22 cellular contexts compared by ENCODE assay signal in genomic region chr15:86165263-86166204, GRCh38.
DNase-seq lines count a peak whose midpoint lies in the region; ATAC-seq lines count a peak whose summit lies in the region.
"Had no signal": no experiment of that assay in that cellular context is flagged by ENCODE, and none has a peak within 500 bp of the region (broad histone marks: within the 10 kb centered on the region; RNA-seq: fewer than 3 reads in every experiment).

No MANE protein-coding gene starts in this region.

- no peak overlapping the region for H3K27ac Mint-ChIP-seq in activated CD4-positive, alpha-beta T cell treated with anti-CD3 and anti-CD28 coated beads, Interleukin-2, amount 10 ng/mL, durations not matched to agents 7 days and 5 days
- H3K27ac Mint-ChIP-seq: activated naive CD8-positive, alpha-beta T cell treated with anti-CD3 and anti-CD28 coated beads for 36 hours; activated T-helper 1 cell treated with anti-CD3 and anti-CD28 coated beads, Interleukin-12 subunit alpha, Interleukin-12 subunit beta, Interleukin-2, Interleukin-4 antibody, amounts not matched to agents 30 ng/mL and 10 ng/mL and 1 ng/mL, durations not matched to agents 14 hours and 24 hours and 36 hours had no signal

- no peaks in the 10 kb centered on the region for H3K9me3 Mint-ChIP-seq in activated CD4-positive, alpha-beta T cell treated with anti-CD3 and anti-CD28 coated beads, Interleukin-2, amount 10 ng/mL, durations not matched to agents 7 days and 5 days
- H3K9me3 Mint-ChIP-seq: activated naive CD8-positive, alpha-beta T cell treated with anti-CD3 and anti-CD28 coated beads for 36 hours; activated T-helper 1 cell treated with anti-CD3 and anti-CD28 coated beads, Interleukin-12 subunit alpha, Interleukin-12 subunit beta, Interleukin-2, Interleukin-4 antibody, amounts not matched to agents 30 ng/mL and 10 ng/mL and 1 ng/mL, durations not matched to agents 14 hours and 24 hours and 36 hours had no signal

- no peak for ATAC-seq in HG03280 (IDR thresholded peaks at IDR 0.05; ENCODE audit: unreplicated experiment)
- ATAC-seq: right lobe of liver; stimulated activated naive CD8-positive, alpha-beta T cell treated with anti-CD3 and anti-CD28 coated beads, Interleukin-15, amount 100 ng/mL, for 72 hours had no signal

- H3K4me3 Mint-ChIP-seq in activated CD4-positive, alpha-beta T cell treated with anti-CD3 and anti-CD28 coated beads, Interleukin-2, amount 10 ng/mL, durations not matched to agents 7 days and 5 days = no peak overlapping the region
- H3K4me3 Mint-ChIP-seq: activated naive CD8-positive, alpha-beta T cell treated with anti-CD3 and anti-CD28 coated beads for 36 hours; activated T-helper 1 cell treated with anti-CD3 and anti-CD28 coated beads, Interleukin-12 subunit alpha, Interleukin-12 subunit beta, Interleukin-2, Interleukin-4 antibody, amounts not matched to agents 30 ng/mL and 10 ng/mL and 1 ng/mL, durations not matched to agents 14 hours and 24 hours and 36 hours; CD4-positive, CD25-positive, alpha-beta regulatory T cell; stimulated activated naive CD8-positive, alpha-beta T cell treated with anti-CD3 and anti-CD28 coated beads, Interleukin-15, amount 100 ng/mL, for 72 hours had no signal

- no peaks in the 10 kb centered on the region for H3K4me1 Mint-ChIP-seq in activated CD4-positive, alpha-beta T cell treated with anti-CD3 and anti-CD28 coated beads, Interleukin-2, amount 10 ng/mL, durations not matched to agents 7 days and 5 days
- H3K4me1 Mint-ChIP-seq: activated naive CD8-positive, alpha-beta T cell treated with anti-CD3 and anti-CD28 coated beads for 36 hours; CD4-positive, CD25-positive, alpha-beta regulatory T cell; stimulated activated naive CD8-positive, alpha-beta T cell treated with anti-CD3 and anti-CD28 coated beads, Interleukin-15, amount 100 ng/mL, for 72 hours had no signal

- H3K27me3 Mint-ChIP-seq in activated CD4-positive, alpha-beta T cell treated with anti-CD3 and anti-CD28 coated beads, Interleukin-2, amount 10 ng/mL, durations not matched to agents 7 days and 5 days = peaks cover 11% of the 10 kb centered on the region
- H3K27me3 Mint-ChIP-seq: CD4-positive, CD25-positive, alpha-beta regulatory T cell had no signal

- intact Hi-C loops in head of caudate nucleus (cut with DNase I) = no loop called here

- DNase-seq in AG08395 (ENCODE audit: low spot score) (peak; percentile 9), NCI-H2171 (lab: John Stamatoyannopoulos, UW) (peak; percentile 44), head of caudate nucleus (peak in 41 of 42 donors; percentile 20 to 89 (median 55)), putamen (ENCODE audit: low spot score) (peak; percentile 80), kidney glomerular epithelial cell (lab: John Stamatoyannopoulos, UW) (no peak)
- no peak for DNase-seq in activated CD4-positive, alpha-beta T cell treated with anti-CD3 and anti-CD28 coated beads, Interleukin-2, amount 10 ng/mL, durations not matched to agents 7 days and 5 days
- DNase-seq in stimulated activated CD4-positive, alpha-beta T cell treated with anti-CD3 and anti-CD28 coated beads, Interleukin-1b, Interleukin-23, amount 100 ng/mL, for 48 hours = no peak
- DNase-seq: ACHN; activated naive CD8-positive, alpha-beta T cell treated with anti-CD3 and anti-CD28 coated beads for 36 hours; CD4-positive, CD25-positive, alpha-beta regulatory T cell; DMS79 treated with DMSO at 0.1 percent for 48 hours; IMR-90; left lung; NCI-H146; NCI-H2227 treated with DMSO at 0.1 percent for 48 hours; right lobe of liver; stimulated activated CD4-positive, alpha-beta T cell treated with anti-CD3 and anti-CD28 coated beads, Interleukin-2, amount 100 ng/mL, for 24 hours; stimulated activated naive CD8-positive, alpha-beta T cell treated with anti-CD3 and anti-CD28 coated beads, Interleukin-15, amount 100 ng/mL, for 72 hours; T1000; transverse colon had no signal

- H3K36me3 Mint-ChIP-seq in activated CD4-positive, alpha-beta T cell treated with anti-CD3 and anti-CD28 coated beads, Interleukin-2, amount 10 ng/mL, durations not matched to agents 7 days and 5 days (ENCODE audit: low read depth) = no peaks in the 10 kb centered on the region
- H3K36me3 Mint-ChIP-seq: activated naive CD8-positive, alpha-beta T cell treated with anti-CD3 and anti-CD28 coated beads for 36 hours; CD4-positive, CD25-positive, alpha-beta regulatory T cell had no signal

- CTCF ChIA-PET in activated CD4-positive, alpha-beta T cell treated with anti-CD3 and anti-CD28 coated beads, Interleukin-2, amount 10 ng/mL, durations not matched to agents 7 days and 5 days (lab: Charles Lee) = interaction anchor here (0.5 kb wide), 1 partner anchor 1675 kb away, joined by 4 read pairs; no protein-coding TSS in a partner anchor

- POLR2A ChIA-PET in activated CD4-positive, alpha-beta T cell treated with anti-CD3 and anti-CD28 coated beads, Interleukin-2, amount 10 ng/mL, durations not matched to agents 7 days and 5 days (lab: Charles Lee) = no interaction called here

Comparison
In these comparisons a context has a peak if more than half of its experiments do, and no peak if none do; other contexts are left out.
1. DNase-seq: peak in AG08395 (single experiment), NCI-H2171 (single experiment), head of caudate nucleus (41 of 42) and putamen (single experiment); none in activated CD4-positive, alpha-beta T cell treated with anti-CD3 and anti-CD28 coated beads, Interleukin-2, amount 10 ng/mL, durations not matched to agents 7 days and 5 days (single experiment), stimulated activated CD4-positive, alpha-beta T cell treated with anti-CD3 and anti-CD28 coated beads, Interleukin-1b, Interleukin-23, amount 100 ng/mL, for 48 hours (single experiment) and kidney glomerular epithelial cell (single experiment).